Comparison of ENCODE assay signal across 8 cellular contexts in the genomic region with DNA sequence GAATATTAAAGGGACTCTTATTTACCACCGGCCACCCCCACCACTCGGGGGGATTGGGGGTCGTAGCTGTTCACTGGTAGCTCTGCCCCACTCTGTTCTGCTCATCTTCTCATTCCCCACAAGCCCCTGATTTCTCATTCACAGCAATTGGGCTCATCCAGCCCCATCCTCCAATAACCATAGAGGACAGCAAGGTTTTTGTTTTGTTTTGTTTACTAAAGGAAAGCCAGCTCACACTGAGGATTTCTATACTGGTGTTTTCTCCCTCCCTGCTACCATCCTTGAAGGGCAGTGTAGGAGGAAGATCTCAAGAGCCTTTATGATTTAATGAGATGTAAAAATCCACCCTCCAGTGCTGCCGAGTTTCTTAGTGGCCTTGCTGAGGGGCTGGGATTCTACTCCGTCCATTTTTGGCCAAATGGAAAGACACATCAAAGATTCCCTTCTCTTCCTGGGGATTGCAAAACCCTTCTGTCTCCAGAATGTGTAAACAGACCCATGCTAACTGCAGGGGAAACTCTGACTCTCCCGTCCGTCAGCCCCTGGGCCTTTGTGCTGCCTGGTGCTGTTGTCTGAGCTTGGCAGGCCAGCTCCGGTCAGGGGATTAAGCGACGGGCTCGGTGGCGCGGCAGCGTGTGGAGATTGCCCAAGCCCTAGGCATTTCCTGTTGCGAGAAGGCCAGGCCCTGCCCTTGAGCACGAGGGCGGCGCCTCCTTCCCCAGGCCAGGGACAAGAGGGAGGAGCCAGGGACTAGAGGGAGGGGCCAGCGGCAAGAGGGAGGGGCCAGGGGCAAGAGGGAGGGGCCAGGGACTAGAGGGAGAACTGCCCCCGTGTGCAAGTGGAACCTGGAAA.
DNase-seq lines count a peak whose midpoint lies in the region; ATAC-seq and TF ChIP-seq lines count a peak whose summit lies in the region.

No MANE protein-coding gene starts in this region.

- no peak overlapping the region for H2AFZ ChIP-seq in fibroblast of lung (ENCODE audit: low read length)

- peak overlapping the region in 2 of 4 experiments; percentile 29 to 49 for H3K4me3 ChIP-seq in fibroblast of lung (replicated peaks in 1 of 4; ENCODE audit: control extremely low read depth in 1 of 4, insufficient read depth in 1 of 4, low read depth in 3 of 4, low read length in 4 of 4)
- no peak overlapping the region for H3K4me3 ChIP-seq in muscle layer of colon (ENCODE audit: low read depth in 1 of 2, low read length in 2 of 2)
- H3K4me3 ChIP-seq in aorta (ENCODE audit: low read length in 2 of 2), result no peak overlapping the region

- DNase-seq in stimulated activated CD4-positive, alpha-beta T cell treated with anti-CD3 and anti-CD28 coated beads, Interleukin-1b, Interleukin-23, amount 100 ng/mL, for 48 hours, result peak; percentile 4
- DNase-seq in stimulated activated CD4-positive, alpha-beta T cell treated with anti-CD3 and anti-CD28 coated beads, Interleukin-4, amount 100 ng/mL, for 1 hour, result no peak
- DNase-seq in SKM-1 treated with dmso at 0.1 percent for 144 hours (lab: John Stamatoyannopoulos, UW; ENCODE audit: unreplicated experiment) (peak; percentile 93), fibroblast of lung (ENCODE audit: low read depth in 2 of 2) (peak; percentile 88 to 95), aorta (peak; percentile 97 to 98)
- DNase-seq in stimulated activated CD4-positive, alpha-beta T cell treated with anti-CD3 and anti-CD28 coated beads, Interleukin-4, amount 100 ng/mL, for 4 hours, result no peak

- WGBS in aorta, 2 donors, result 10 to 13% methylated on average over 20 of the region's 20 CpGs

- H3K4me1 ChIP-seq in fibroblast of lung (ENCODE audit: control insufficient read depth, extremely low read depth, insufficient read depth, low read length) (peaks cover 16% of the 10 kb centered on the region), muscle layer of colon (ENCODE audit: insufficient read depth, low read length) (peaks cover 28% of the 10 kb centered on the region), aorta (ENCODE audit: control insufficient read depth in 1 of 2, insufficient read depth in 2 of 2, low read length in 2 of 2) (peaks cover 2 to 6% of the 10 kb centered on the region in 2 donors)

- ATAC-seq in aorta (ENCODE audit: low FRiP score), result peak; percentile 95
- no peak for ATAC-seq in GM18873 (IDR thresholded peaks at IDR 0.05; ENCODE audit: low FRiP score, unreplicated experiment)

- H3K4me2 ChIP-seq in fibroblast of lung (ENCODE audit: extremely low read depth, insufficient read depth, low read length), result peak overlapping the region; percentile 65

- H3K79me2 ChIP-seq in fibroblast of lung (ENCODE audit: control insufficient read depth, insufficient read depth, low read length), result no peaks in the 10 kb centered on the region

- H3K27me3 ChIP-seq in fibroblast of lung (ENCODE audit: control insufficient read depth, insufficient read depth, low read length) (no peaks in the 10 kb centered on the region), muscle layer of colon (ENCODE audit: control insufficient read depth in 1 of 2, insufficient read depth in 2 of 2, low read length in 2 of 2) (no peaks in the 10 kb centered on the region), aorta (ENCODE audit: control insufficient read depth in 1 of 2, insufficient read depth in 2 of 2, low read length in 1 of 2) (no peaks in the 10 kb centered on the region)

- H3K9me3 ChIP-seq in fibroblast of lung (ENCODE audit: control insufficient read depth, insufficient read depth, low read depth, low read length) (no peaks in the 10 kb centered on the region), muscle layer of colon (ENCODE audit: low read length) (no peaks in the 10 kb centered on the region), aorta (ENCODE audit: control insufficient read depth, low read length) (no peaks in the 10 kb centered on the region)

- intact Hi-C loops in aorta (cut with DNase I), result loop anchor here in 1 of 2 donors (5.0 kb wide), 1 partner anchor 44 kb away; no protein-coding TSS in a partner anchor

- no peak for TF ChIP-seq CTCF in fibroblast of lung (conservative IDR thresholded peaks at IDR 0.05 in 1 of 2, IDR thresholded peaks at IDR 0.05 in 1 of 2; ENCODE audit: low read depth in 1 of 2, low read length in 2 of 2)

- H3K9ac ChIP-seq in fibroblast of lung (ENCODE audit: insufficient read depth, low read length) (peak overlapping the region; percentile 64), muscle layer of colon (ENCODE audit: low read length) (no peak overlapping the region)

- H3K36me3 ChIP-seq in fibroblast of lung (ENCODE audit: control insufficient read depth, insufficient read depth, low read length), result no peaks in the 10 kb centered on the region
- H3K36me3 ChIP-seq in muscle layer of colon (ENCODE audit: insufficient read depth, low read length), result peaks cover 5% of the 10 kb centered on the region
- H3K36me3 ChIP-seq in aorta (ENCODE audit: control insufficient read depth in 1 of 2, insufficient read depth in 2 of 2, low read length in 1 of 2), result peaks cover 0 to 3% of the 10 kb centered on the region in 2 donors

- H3K27ac ChIP-seq in fibroblast of lung (ENCODE audit: insufficient read depth, low read length), result peak overlapping the region; percentile 91
- H3K27ac ChIP-seq in muscle layer of colon (ENCODE audit: low read depth, low read length), result peak overlapping the region; percentile 77
- H3K27ac ChIP-seq in aorta (ENCODE audit: low read depth in 1 of 2, low read length in 2 of 2), result peak overlapping the region; percentile 85 to 86

- H4K20me1 ChIP-seq in fibroblast of lung (ENCODE audit: control insufficient read depth, extremely low read depth, insufficient read depth, low read length), result no peaks in the 10 kb centered on the region

Comparison
In these comparisons a context has a peak if more than half of its experiments do, and no peak if none do; other contexts are left out.
1. DNase-seq: peak in stimulated activated CD4-positive, alpha-beta T cell treated with anti-CD3 and anti-CD28 coated beads, Interleukin-1b, Interleukin-23, amount 100 ng/mL, for 48 hours (single experiment), SKM-1 treated with dmso at 0.1 percent for 144 hours (single experiment), fibroblast of lung (2 of 2) and aorta (2 of 2); none in stimulated activated CD4-positive, alpha-beta T cell treated with anti-CD3 and anti-CD28 coated beads, Interleukin-4, amount 100 ng/mL, for 1 hour (single experiment) and stimulated activated CD4-positive, alpha-beta T cell treated with anti-CD3 and anti-CD28 coated beads, Interleukin-4, amount 100 ng/mL, for 4 hours (0 of 2).
2. Peak in every context shown above with its lines, with median percentiles within 50 percentile points of each other: H3K27ac ChIP-seq.